1 cellular context compared by ENCODE assay signal in genomic region chr13:93872376-93872775, GRCh38.
TF ChIP-seq lines count a peak whose summit lies in the region.

No MANE protein-coding gene starts in this region.

TF ChIP-seq in SK-N-SH, 30 proteins besides CTCF, POLR2A, EP300 and RAD21 (continued from another document):
- TF ChIP-seq, protein P1, sequence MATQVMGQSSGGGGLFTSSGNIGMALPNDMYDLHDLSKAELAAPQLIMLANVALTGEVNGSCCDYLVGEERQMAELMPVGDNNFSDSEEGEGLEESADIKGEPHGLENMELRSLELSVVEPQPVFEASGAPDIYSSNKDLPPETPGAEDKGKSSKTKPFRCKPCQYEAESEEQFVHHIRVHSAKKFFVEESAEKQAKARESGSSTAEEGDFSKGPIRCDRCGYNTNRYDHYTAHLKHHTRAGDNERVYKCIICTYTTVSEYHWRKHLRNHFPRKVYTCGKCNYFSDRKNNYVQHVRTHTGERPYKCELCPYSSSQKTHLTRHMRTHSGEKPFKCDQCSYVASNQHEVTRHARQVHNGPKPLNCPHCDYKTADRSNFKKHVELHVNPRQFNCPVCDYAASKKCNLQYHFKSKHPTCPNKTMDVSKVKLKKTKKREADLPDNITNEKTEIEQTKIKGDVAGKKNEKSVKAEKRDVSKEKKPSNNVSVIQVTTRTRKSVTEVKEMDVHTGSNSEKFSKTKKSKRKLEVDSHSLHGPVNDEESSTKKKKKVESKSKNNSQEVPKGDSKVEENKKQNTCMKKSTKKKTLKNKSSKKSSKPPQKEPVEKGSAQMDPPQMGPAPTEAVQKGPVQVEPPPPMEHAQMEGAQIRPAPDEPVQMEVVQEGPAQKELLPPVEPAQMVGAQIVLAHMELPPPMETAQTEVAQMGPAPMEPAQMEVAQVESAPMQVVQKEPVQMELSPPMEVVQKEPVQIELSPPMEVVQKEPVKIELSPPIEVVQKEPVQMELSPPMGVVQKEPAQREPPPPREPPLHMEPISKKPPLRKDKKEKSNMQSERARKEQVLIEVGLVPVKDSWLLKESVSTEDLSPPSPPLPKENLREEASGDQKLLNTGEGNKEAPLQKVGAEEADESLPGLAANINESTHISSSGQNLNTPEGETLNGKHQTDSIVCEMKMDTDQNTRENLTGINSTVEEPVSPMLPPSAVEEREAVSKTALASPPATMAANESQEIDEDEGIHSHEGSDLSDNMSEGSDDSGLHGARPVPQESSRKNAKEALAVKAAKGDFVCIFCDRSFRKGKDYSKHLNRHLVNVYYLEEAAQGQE (IDR thresholded peaks at IDR 0.05; ENCODE audit: low read depth, low read length) = peak; percentile 85
TF ChIP-seq in SK-N-SH: peak in this region for 1.
